In genomic region chr6:132931313-132931712, GRCh38 we compare ENCODE assay signal across 15 cellular contexts.
"Had no signal": no experiment of that assay in that cellular context is flagged by ENCODE, and none has a peak within 500 bp of the region (broad histone marks: within the 10 kb centered on the region; RNA-seq: fewer than 3 reads in every experiment).

No MANE protein-coding gene starts in this region.

- H3K27ac Mint-ChIP-seq: activated naive CD4-positive, alpha-beta T cell treated with anti-CD3 and anti-CD28 coated beads for 36 hours; activated T-helper 17 cell treated with anti-CD3 and anti-CD28 coated beads, Interleukin-2, amount 50 U/mL, for 72 hours had no signal

- H3K27me3 ChIP-seq: brain microvascular endothelial cell, colonic mucosa, foreskin keratinocyte, thyroid gland had no signal

- H3K4me1 ChIP-seq: colonic mucosa, foreskin keratinocyte, thyroid gland had no signal

- H3K4me3 ChIP-seq: colonic mucosa, lung, thyroid gland had no signal

- H3K36me3 ChIP-seq: brain microvascular endothelial cell, colonic mucosa, thyroid gland, WERI-Rb-1 had no signal

- DNase-seq: activated CD4-positive, alpha-beta T cell treated with anti-CD3 and anti-CD28 coated beads, Interleukin-2, amount 50 U/mL, for 48 hours; activated naive CD4-positive, alpha-beta T cell treated with anti-CD3 and anti-CD28 coated beads for 36 hours; central memory CD4-positive, alpha-beta T cell; colonic mucosa; midbrain; stimulated activated CD8-positive, alpha-beta memory T cell treated with anti-CD3 and anti-CD28 coated beads, Interleukin-4, amount 100 ng/mL, for 48 hours; stimulated activated naive CD4-positive, alpha-beta T cell; T-helper 2 cell; thyroid gland; WERI-Rb-1 had no signal

- H3K4me3 Mint-ChIP-seq: activated naive CD4-positive, alpha-beta T cell treated with anti-CD3 and anti-CD28 coated beads for 36 hours; activated T-helper 17 cell treated with anti-CD3 and anti-CD28 coated beads, Interleukin-2, amount 50 U/mL, for 72 hours had no signal

- H3K4me1 Mint-ChIP-seq: activated T-helper 17 cell treated with anti-CD3 and anti-CD28 coated beads, Interleukin-2, amount 50 U/mL, for 72 hours had no signal

- H3K9me3 ChIP-seq: colonic mucosa, thyroid gland had no signal

- H3K9me3 Mint-ChIP-seq: activated naive CD4-positive, alpha-beta T cell treated with anti-CD3 and anti-CD28 coated beads for 36 hours; activated T-helper 17 cell treated with anti-CD3 and anti-CD28 coated beads, Interleukin-2, amount 50 U/mL, for 72 hours had no signal

- FAIRE-seq: keratinocyte had no signal
